In the genomic region with DNA sequence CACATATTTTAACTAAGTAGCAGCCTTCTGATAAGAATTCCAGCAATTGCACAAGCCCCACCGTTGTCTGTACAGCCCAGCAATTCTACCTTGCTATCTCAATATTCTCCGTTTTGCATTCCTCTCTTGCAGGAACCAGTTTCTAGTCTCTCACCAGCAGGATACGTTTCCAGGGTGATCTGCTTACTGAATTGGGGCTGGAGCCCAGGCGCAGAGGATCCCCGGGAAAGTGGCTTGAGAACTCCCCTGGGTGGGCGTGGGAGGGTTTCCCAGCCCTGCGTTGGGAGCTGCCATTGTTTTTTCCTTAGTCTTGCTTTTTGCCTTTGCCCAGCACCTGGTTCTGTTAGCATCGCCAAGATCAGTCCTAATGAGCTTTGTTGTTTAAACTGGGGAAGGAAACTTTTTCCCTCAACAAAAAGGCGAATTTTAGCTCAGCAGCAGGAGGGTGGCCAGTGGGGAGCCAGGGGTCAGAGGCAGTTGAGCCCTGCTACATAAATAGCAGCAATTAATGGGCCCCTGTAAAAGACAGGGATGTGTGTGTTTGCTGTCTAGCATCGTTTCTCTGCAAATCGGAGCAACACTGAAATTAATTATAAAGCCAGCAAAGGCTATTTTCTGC, we compare ENCODE assay signal across 1 cellular context.
TF ChIP-seq lines count a peak whose summit lies in the region.

No MANE protein-coding gene starts in this region.

TF ChIP-seq in HEK293, 187 proteins besides CTCF, POLR2A, EP300 and RAD21 (continued from another document):
- no peak for TF ChIP-seq ZNF513 (tag by site-specific recombination; IDR thresholded peaks at IDR 0.05)
